In the genomic region with DNA sequence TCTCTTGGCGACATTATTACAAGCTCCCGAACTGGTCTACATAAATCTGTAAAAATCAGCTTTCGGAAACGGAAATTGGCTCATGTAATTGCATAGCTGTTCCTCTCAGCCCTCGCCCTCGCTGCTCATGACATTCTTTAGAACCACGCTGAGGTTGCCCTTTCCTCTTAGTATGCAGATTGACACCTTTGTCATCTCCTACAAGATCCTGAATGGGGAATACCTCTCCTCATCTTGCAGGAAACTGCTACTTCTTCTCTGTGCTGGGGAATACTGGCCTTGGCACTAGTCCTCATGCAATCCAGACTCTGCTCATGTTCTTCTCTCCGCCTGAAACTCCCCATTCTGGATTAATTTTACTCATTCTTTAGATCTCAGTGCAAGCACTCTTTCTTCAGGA, we compare ENCODE assay signal across 10 cellular contexts. TPM values are rescaled to one million over a fixed set of nuclear protein-coding genes. Genes with fewer than 3 reads are reported as not detected.
"Had no signal": no experiment of that assay in that cellular context is flagged by ENCODE, and none has a peak within 500 bp of the region (broad histone marks: within the 10 kb centered on the region; RNA-seq: fewer than 3 reads in every experiment).

No MANE protein-coding gene starts in this region.

- H3K4me3 ChIP-seq: GM23248, HAP-1, K562 had no signal

- H3K36me3 ChIP-seq: HAP-1 had no signal

- H3K9ac ChIP-seq: GM23248 had no signal

- H3K4me3 Mint-ChIP-seq: HFFc6 had no signal

- FAIRE-seq: HTR-8/SVneo, K562 had no signal

- H3K9me3 ChIP-seq: HAP-1 had no signal

- H3K27ac Mint-ChIP-seq: HFFc6 had no signal

- H3K27ac ChIP-seq: GM23248 had no signal

- DNase-seq: GM23248, H7, HFFc6, IMR-90, KG1 had no signal

- H3K4me1 ChIP-seq: HAP-1 had no signal

- H2AFZ ChIP-seq: GM23248 had no signal

- ATAC-seq: HCT116, K562 had no signal

RNA-seq across cellular contexts. Expression of a gene that starts 22.2 kb away (rescaled TPM):
- total RNA-seq: GM23248, HFFc6, HT-29, IMR-90 had no signal
- polyA plus RNA-seq: GM23248, IMR-90 had no signal
